Comparison of ENCODE assay signal across 18 cellular contexts in the genomic region with DNA sequence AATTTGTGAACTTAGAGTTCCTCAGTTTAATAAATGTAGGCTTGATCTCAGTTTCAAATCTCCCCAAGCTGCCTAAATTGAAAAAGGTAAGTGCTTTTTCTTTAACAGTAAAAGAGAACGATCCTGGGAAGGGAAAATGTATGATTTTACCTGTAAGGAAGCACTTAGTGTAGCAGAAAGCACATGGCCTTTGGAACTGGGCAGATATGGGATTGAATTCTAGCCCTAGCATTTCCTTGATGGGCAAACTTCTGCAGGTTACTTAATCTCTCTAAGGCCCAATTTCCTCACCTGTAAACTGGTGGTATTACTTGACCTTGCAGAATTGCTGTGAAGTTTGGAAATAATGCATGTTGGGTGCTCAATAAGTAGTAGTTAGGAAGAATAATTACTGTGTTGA. TPM values are rescaled to one million over a fixed set of nuclear protein-coding genes. Genes with fewer than 3 reads are reported as not detected.
DNase-seq lines count a peak whose midpoint lies in the region; TF ChIP-seq lines count a peak whose summit lies in the region.
"Had no signal": no experiment of that assay in that cellular context is flagged by ENCODE, and none has a peak within 500 bp of the region (broad histone marks: within the 10 kb centered on the region; RNA-seq: fewer than 3 reads in every experiment).

No MANE protein-coding gene starts in this region.

- H3K36me3 Mint-ChIP-seq in activated naive CD4-positive, alpha-beta T cell treated with anti-CD3 and anti-CD28 coated beads, Interleukin-2, amount 10 ng/mL, durations not matched to agents 7 days and 5 days: peaks cover 61% of the 10 kb centered on the region
- H3K36me3 Mint-ChIP-seq in activated T-helper 2 cell treated with anti-CD3 and anti-CD28 coated beads, Interferon-gamma antibody, Interleukin-2, Interleukin-4, amounts not matched to agents 10 μg/mL and 5 μg/mL and 100 μg/mL, durations not matched to agents 14 hours and 24 hours and 36 hours (ENCODE audit: low read depth): peaks cover 74% of the 10 kb centered on the region
- peaks cover 19% of the 10 kb centered on the region for H3K36me3 Mint-ChIP-seq in mesothelial cell of epicardium
- H3K36me3 Mint-ChIP-seq in CD4-positive, alpha-beta memory T cell: peaks cover 27 to 47% of the 10 kb centered on the region in 2 donors
- H3K36me3 Mint-ChIP-seq in Calu3 (ENCODE audit: insufficient read depth, unreplicated experiment): peaks cover 30% of the 10 kb centered on the region

- H3K4me1 Mint-ChIP-seq in activated naive CD4-positive, alpha-beta T cell treated with anti-CD3 and anti-CD28 coated beads, Interleukin-2, amount 10 ng/mL, durations not matched to agents 7 days and 5 days: peaks cover 60% of the 10 kb centered on the region
- peaks cover 44% of the 10 kb centered on the region for H3K4me1 Mint-ChIP-seq in activated T-helper 2 cell treated with anti-CD3 and anti-CD28 coated beads, Interferon-gamma antibody, Interleukin-2, Interleukin-4, amounts not matched to agents 10 μg/mL and 5 μg/mL and 100 μg/mL, durations not matched to agents 14 hours and 24 hours and 36 hours (ENCODE audit: low read depth)
- peaks cover 10% of the 10 kb centered on the region for H3K4me1 Mint-ChIP-seq in mesothelial cell of epicardium
- H3K4me1 Mint-ChIP-seq in CD4-positive, alpha-beta memory T cell: peaks cover 52 to 81% (median 68%) of the 10 kb centered on the region in 4 donors
- H3K4me1 Mint-ChIP-seq in Calu3 (ENCODE audit: low read depth, unreplicated experiment): peaks cover 20% of the 10 kb centered on the region

- peaks cover 0 to 16% (median 2%) of the 10 kb centered on the region in 4 donors for H3K36me3 ChIP-seq in transverse colon
- H3K36me3 ChIP-seq in CD4-positive, alpha-beta memory T cell (ENCODE audit: insufficient read depth, low read length): peaks cover 34% of the 10 kb centered on the region

- DNase-seq in activated naive CD4-positive, alpha-beta T cell treated with anti-CD3 and anti-CD28 coated beads, Interleukin-2, amount 10 ng/mL, durations not matched to agents 7 days and 5 days: no peak
- no peak for DNase-seq in activated naive CD4-positive, alpha-beta T cell (lab: John Stamatoyannopoulos, UW)
- DNase-seq in activated T-helper 2 cell treated with anti-CD3 and anti-CD28 coated beads, Interferon-gamma antibody, Interleukin-2, Interleukin-4, amounts not matched to agents 10 μg/mL and 5 μg/mL and 100 μg/mL, durations not matched to agents 14 hours and 24 hours and 36 hours (ENCODE audit: low spot score): no peak
- DNase-seq in mesothelial cell of epicardium (ENCODE audit: low spot score in 2 of 2, unreplicated experiment in 2 of 2): no peak
- DNase-seq in transverse colon: no peak
- DNase-seq in CD4-positive, alpha-beta memory T cell: no peak
- DNase-seq in retina: no peak
- no peak for DNase-seq in Calu3
- DNase-seq: C1 segment of cervical spinal cord; CD8-positive, alpha-beta T cell; COR-L47; DND-41; GDM1; H9 had no signal

- no peak for TF ChIP-seq CTCF in mesothelial cell of epicardium (IDR thresholded peaks at IDR 0.05; ENCODE audit: unreplicated experiment)
- no peak for TF ChIP-seq CTCF in transverse colon (IDR thresholded peaks at IDR 0.05)
- no peak for TF ChIP-seq CTCF in Calu3 (IDR thresholded peaks at IDR 0.05; ENCODE audit: unreplicated experiment)

- no peaks in the 10 kb centered on the region for H3K9me3 Mint-ChIP-seq in activated naive CD4-positive, alpha-beta T cell treated with anti-CD3 and anti-CD28 coated beads, Interleukin-2, amount 10 ng/mL, durations not matched to agents 7 days and 5 days
- H3K9me3 Mint-ChIP-seq in activated T-helper 2 cell treated with anti-CD3 and anti-CD28 coated beads, Interferon-gamma antibody, Interleukin-2, Interleukin-4, amounts not matched to agents 10 μg/mL and 5 μg/mL and 100 μg/mL, durations not matched to agents 14 hours and 24 hours and 36 hours: no peaks in the 10 kb centered on the region
- no peaks in the 10 kb centered on the region for H3K9me3 Mint-ChIP-seq in mesothelial cell of epicardium
- H3K9me3 Mint-ChIP-seq in CD4-positive, alpha-beta memory T cell: no peaks in the 10 kb centered on the region
- H3K9me3 Mint-ChIP-seq in Calu3 (ENCODE audit: low read depth, unreplicated experiment): no peaks in the 10 kb centered on the region
- H3K9me3 Mint-ChIP-seq: CD8-positive, alpha-beta T cell; GM23338; H9 had no signal

- peaks cover 29 to 60% (median 39%) of the 10 kb centered on the region in 4 donors for H3K4me1 ChIP-seq in transverse colon
- H3K4me1 ChIP-seq in CD4-positive, alpha-beta memory T cell (ENCODE audit: insufficient read depth, low read length): peaks cover 49% of the 10 kb centered on the region

- TF ChIP-seq EP300 in transverse colon (IDR thresholded peaks at IDR 0.05; ENCODE audit: low read depth): no peak

- POLR2A ChIA-PET in CD4-positive, alpha-beta memory T cell (lab: Charles Lee; ENCODE audit: partially characterized antibody): interaction anchor here (3.8 kb wide), 1 partner anchor 11 kb away, joined by 25 read pairs; the partner anchor contains the start of gene ANP32B

- BruUV-seq in Calu3 (replicated peaks; lab: Mats Ljungman, UMichigan): no TSS peak

- H3K27me3 ChIP-seq in transverse colon: no peaks in the 10 kb centered on the region
- no peaks in the 10 kb centered on the region for H3K27me3 ChIP-seq in CD4-positive, alpha-beta memory T cell (ENCODE audit: insufficient read depth, low read length)

- no peak for TF ChIP-seq POLR2A in transverse colon (IDR thresholded peaks at IDR 0.05)

- in situ Hi-C loops in transverse colon (cut with MboI; ENCODE audit: low pct_ligation_motif_present in 1 of 4, low pct_unique_long_range_greater_than_20kb in 1 of 4, low sequenced_read_pairs in 3 of 4): loop anchor here in 1 of 4 donors (25.0 kb wide), 1 partner anchor 93 kb away; no protein-coding TSS in a partner anchor

- CTCF ChIA-PET in activated naive CD4-positive, alpha-beta T cell treated with anti-CD3 and anti-CD28 coated beads, Interleukin-2, amount 10 ng/mL, durations not matched to agents 7 days and 5 days (lab: Charles Lee): no interaction called here
- CTCF ChIA-PET in CD4-positive, alpha-beta memory T cell (lab: Charles Lee; ENCODE audit: partially characterized antibody): interaction anchor here (2.2 kb wide), 1 partner anchor 71 kb away, joined by 10 read pairs; no protein-coding TSS in a partner anchor
- CTCF ChIA-PET in Calu3 (lab: Charles Lee): interaction anchor here (1.0 kb wide), 1 partner anchor 9 kb away, joined by 6 read pairs; no protein-coding TSS in a partner anchor

- H3K4me3 ChIP-seq in transverse colon: no peak overlapping the region
- H3K4me3 ChIP-seq in CD4-positive, alpha-beta memory T cell (ENCODE audit: low read length in 2 of 2): no peak overlapping the region
- H3K4me3 ChIP-seq: GM23338 had no signal

- peak overlapping the region; percentile 14 for H3K27ac Mint-ChIP-seq in activated naive CD4-positive, alpha-beta T cell treated with anti-CD3 and anti-CD28 coated beads, Interleukin-2, amount 10 ng/mL, durations not matched to agents 7 days and 5 days
- peak overlapping the region; percentile 28 for H3K27ac Mint-ChIP-seq in activated T-helper 2 cell treated with anti-CD3 and anti-CD28 coated beads, Interferon-gamma antibody, Interleukin-2, Interleukin-4, amounts not matched to agents 10 μg/mL and 5 μg/mL and 100 μg/mL, durations not matched to agents 14 hours and 24 hours and 36 hours
- H3K27ac Mint-ChIP-seq in mesothelial cell of epicardium (peak overlapping the region; percentile 22), Calu3 (ENCODE audit: unreplicated experiment) (no peak overlapping the region)
- H3K27ac Mint-ChIP-seq in CD4-positive, alpha-beta memory T cell: peak overlapping the region in 2 of 7 donors; percentile 5 to 13
- H3K27ac Mint-ChIP-seq: B cell, GM23338, H9 had no signal

- 44 to 60% methylated on average over 1 of the region's 1 CpG for WGBS in transverse colon (ENCODE audit: low coverage in 1 of 2), 2 donors

- peak overlapping the region in 3 of 4 donors; percentile 16 to 31 (median 26) for H3K27ac ChIP-seq in transverse colon
- no peak overlapping the region for H3K27ac ChIP-seq in CD4-positive, alpha-beta memory T cell (ENCODE audit: low read depth, low read length)

- no peaks in the 10 kb centered on the region for H3K27me3 Mint-ChIP-seq in activated naive CD4-positive, alpha-beta T cell treated with anti-CD3 and anti-CD28 coated beads, Interleukin-2, amount 10 ng/mL, durations not matched to agents 7 days and 5 days
- H3K27me3 Mint-ChIP-seq in activated T-helper 2 cell treated with anti-CD3 and anti-CD28 coated beads, Interferon-gamma antibody, Interleukin-2, Interleukin-4, amounts not matched to agents 10 μg/mL and 5 μg/mL and 100 μg/mL, durations not matched to agents 14 hours and 24 hours and 36 hours (ENCODE audit: low read depth): no peaks in the 10 kb centered on the region
- H3K27me3 Mint-ChIP-seq in mesothelial cell of epicardium (ENCODE audit: low read depth): no peaks in the 10 kb centered on the region
- H3K27me3 Mint-ChIP-seq in CD4-positive, alpha-beta memory T cell: no peaks in the 10 kb centered on the region
- no peaks in the 10 kb centered on the region for H3K27me3 Mint-ChIP-seq in Calu3 (ENCODE audit: unreplicated experiment)
- H3K27me3 Mint-ChIP-seq: B cell had no signal

- H3K9me3 ChIP-seq in transverse colon: no peaks in the 10 kb centered on the region
- H3K9me3 ChIP-seq in CD4-positive, alpha-beta memory T cell (ENCODE audit: control insufficient read depth in 1 of 2, low read length in 2 of 2): no peaks in the 10 kb centered on the region

- intact Hi-C loops in activated T-helper 2 cell treated with anti-CD3 and anti-CD28 coated beads, Interferon-gamma antibody, Interleukin-2, Interleukin-4, amounts not matched to agents 10 μg/mL and 5 μg/mL and 100 μg/mL, durations not matched to agents 14 hours and 24 hours and 36 hours (cut with micrococcal nuclease): no loop called here
- intact Hi-C loops in transverse colon (cut with DNase I; ENCODE audit: low total_unique reads): no loop called here
- intact Hi-C loops in CD4-positive, alpha-beta memory T cell (cut with micrococcal nuclease): no loop called here
- intact Hi-C loops in Calu3 (cut with micrococcal nuclease; ENCODE audit: unreplicated experiment): no loop called here

- H3K4me3 Mint-ChIP-seq in activated naive CD4-positive, alpha-beta T cell treated with anti-CD3 and anti-CD28 coated beads, Interleukin-2, amount 10 ng/mL, durations not matched to agents 7 days and 5 days: no peak overlapping the region
- H3K4me3 Mint-ChIP-seq in activated T-helper 2 cell treated with anti-CD3 and anti-CD28 coated beads, Interferon-gamma antibody, Interleukin-2, Interleukin-4, amounts not matched to agents 10 μg/mL and 5 μg/mL and 100 μg/mL, durations not matched to agents 14 hours and 24 hours and 36 hours (ENCODE audit: low read depth): no peak overlapping the region
- H3K4me3 Mint-ChIP-seq in mesothelial cell of epicardium (no peak overlapping the region), Calu3 (ENCODE audit: low read depth, unreplicated experiment) (no peak overlapping the region)
- H3K4me3 Mint-ChIP-seq in CD4-positive, alpha-beta memory T cell: no peak overlapping the region
- H3K4me3 Mint-ChIP-seq: B cell; CD8-positive, alpha-beta T cell; GM23338; H9 had no signal

RNA-seq across cellular contexts. Expression of gene ANP32B, which starts 11.6 kb away (rescaled TPM):
- total RNA-seq in activated T-helper 2 cell treated with anti-CD3 and anti-CD28 coated beads, Interferon-gamma antibody, Interleukin-2, Interleukin-4, amounts not matched to agents 10 μg/mL and 5 μg/mL and 100 μg/mL, durations not matched to agents 14 hours and 24 hours and 36 hours: 307 and 323 TPM in 2 replicates
- total RNA-seq in mesothelial cell of epicardium (137 to 143 TPM (median 139 TPM) in 3 replicates), transverse colon (10 to 100 TPM; 37.4 to 65.6 (median 43.0) TPM), Calu3 (2022) (118 and 135 TPM in 2 replicates)
- total RNA-seq in CD4-positive, alpha-beta memory T cell: 100 to 1,000 TPM; 164 to 168 TPM
- polyA plus RNA-seq in CD4-positive, alpha-beta memory T cell: 10 to 100 TPM; 70.4 to 92.1 TPM

RNA-seq across cellular contexts. Expression of gene HEMGN, which starts 56.7 kb away (rescaled TPM):
- total RNA-seq in activated T-helper 2 cell treated with anti-CD3 and anti-CD28 coated beads, Interferon-gamma antibody, Interleukin-2, Interleukin-4, amounts not matched to agents 10 μg/mL and 5 μg/mL and 100 μg/mL, durations not matched to agents 14 hours and 24 hours and 36 hours: 0.41 and 0.78 TPM in 2 replicates
- total RNA-seq in mesothelial cell of epicardium: not detected in 3 replicates
- not detected for total RNA-seq in transverse colon
- total RNA-seq in CD4-positive, alpha-beta memory T cell: 1 to 10 TPM; 1.6 to 2.3 TPM
- 1 to 10 TPM; 3.4 to 4.0 TPM for polyA plus RNA-seq in CD4-positive, alpha-beta memory T cell
- total RNA-seq in Calu3 (2022): not detected in 2 replicates
- total RNA-seq: A172, B cell, GM23338, H9, HT-29 had no signal
- polyA plus RNA-seq: GM23338 had no signal
